8 cellular contexts compared by ENCODE assay signal in genomic region chr12:49671051-49671765, GRCh38. TPM values are rescaled to one million over a fixed set of nuclear protein-coding genes. Genes with fewer than 3 reads are reported as not detected.
DNase-seq lines count a peak whose midpoint lies in the region; ATAC-seq and TF ChIP-seq lines count a peak whose summit lies in the region.

No MANE protein-coding gene starts in this region.

- no peaks in the 10 kb centered on the region for H3K36me3 ChIP-seq in IMR-90 (ENCODE audit: control insufficient read depth, insufficient read depth, low read length)

- H4K20me1 ChIP-seq in IMR-90 (ENCODE audit: insufficient read depth, low read length): no peaks in the 10 kb centered on the region

- no peaks in the 10 kb centered on the region for H3K9me3 Mint-ChIP-seq in activated CD8-positive, alpha-beta T cell treated with anti-CD3 and anti-CD28 coated beads, Interleukin-2, amount 10 ng/mL, durations not matched to agents 7 days and 5 days (ENCODE audit: insufficient read depth)

- POLR2A ChIA-PET in IMR-90 (lab: Charles Lee; ENCODE audit: unreplicated experiment): no interaction called here
- POLR2A ChIA-PET in activated CD8-positive, alpha-beta T cell treated with anti-CD3 and anti-CD28 coated beads, Interleukin-2, amount 10 ng/mL, durations not matched to agents 7 days and 5 days (lab: Charles Lee): interaction anchor here (0.6 to 2.1 kb wide), 12 partner anchors 8 to 160 kb away, joined by 3 to 16 read pairs (median 5); partner anchors contain the start of genes FMNL3, PRPF40B and TMBIM6

- H2BK120ac ChIP-seq in IMR-90 (ENCODE audit: low read depth, low read length): no peak overlapping the region

- H2BK15ac ChIP-seq in IMR-90 (ENCODE audit: low read depth, low read length): no peak overlapping the region

- H3K4me3 ChIP-seq in IMR-90 (ENCODE audit: insufficient read depth, low read depth, low read length): no peak overlapping the region

- H2AK9ac ChIP-seq in IMR-90 (replicated peaks; ENCODE audit: low read depth, low read length, poor library complexity): peak overlapping the region; percentile 7

- H3K23ac ChIP-seq in IMR-90 (ENCODE audit: low read depth, low read length): peak overlapping the region; percentile 54

- H3K27ac Mint-ChIP-seq in activated CD8-positive, alpha-beta T cell treated with anti-CD3 and anti-CD28 coated beads, Interleukin-2, amount 10 ng/mL, durations not matched to agents 7 days and 5 days: peak overlapping the region; percentile 95

- no peak overlapping the region for H4K91ac ChIP-seq in IMR-90 (ENCODE audit: insufficient read depth, low read depth, low read length)

- peaks cover 22% of the 10 kb centered on the region for H3K36me3 Mint-ChIP-seq in activated CD8-positive, alpha-beta T cell treated with anti-CD3 and anti-CD28 coated beads, Interleukin-2, amount 10 ng/mL, durations not matched to agents 7 days and 5 days (ENCODE audit: low read depth)

- H3K27me3 Mint-ChIP-seq in activated CD8-positive, alpha-beta T cell treated with anti-CD3 and anti-CD28 coated beads, Interleukin-2, amount 10 ng/mL, durations not matched to agents 7 days and 5 days (ENCODE audit: low read depth): no peaks in the 10 kb centered on the region

- H2AK5ac ChIP-seq in IMR-90 (ENCODE audit: low read depth, low read length): peak overlapping the region; percentile 18; the same call in 1 of the 2 replicates

- H3K9me3 ChIP-seq in IMR-90 (ENCODE audit: control insufficient read depth, insufficient read depth, low read length): no peaks in the 10 kb centered on the region

- TF ChIP-seq POLR2A in IMR-90 (IDR thresholded peaks at IDR 0.05; ENCODE audit: low read depth, low read length): no peak

- H3K27ac ChIP-seq in IMR-90 (ENCODE audit: insufficient read depth, low read length): no peak overlapping the region

- peaks cover 85% of the 10 kb centered on the region for H3K4me1 Mint-ChIP-seq in activated CD8-positive, alpha-beta T cell treated with anti-CD3 and anti-CD28 coated beads, Interleukin-2, amount 10 ng/mL, durations not matched to agents 7 days and 5 days (ENCODE audit: low read depth)

- dilution Hi-C loops in IMR-90 (cut with HindIII; ENCODE audit: low sequenced_read_pairs, unreplicated experiment): no loop called here

- H3K79me1 ChIP-seq in IMR-90 (ENCODE audit: low read depth in 1 of 2, low read length in 2 of 2): peaks cover 42 to 96% of the 10 kb centered on the region in 2 experiments

- H3K27me3 ChIP-seq in IMR-90 (ENCODE audit: control insufficient read depth, insufficient read depth, low read length): no peaks in the 10 kb centered on the region

- intact Hi-C loops in IMR-90 (cut with micrococcal nuclease): no loop called here

- TF ChIP-seq CTCF in IMR-90 (conservative IDR thresholded peaks at IDR 0.05; ENCODE audit: low read depth, low read length): no peak

- WGBS in IMR-90 (ENCODE audit: extremely low coverage in 2 of 2, insufficient read length in 1 of 2), 2 experiments: 80% methylated on average over 1 of the region's 5 CpGs; no CpG with 5 or more reads in 1 of the 2 experiments

- H2BK20ac ChIP-seq in IMR-90 (ENCODE audit: low read depth, low read length): no peak overlapping the region

- no peak overlapping the region for H3K18ac ChIP-seq in IMR-90 (ENCODE audit: low read depth, low read length)

- H3K9me1 ChIP-seq in IMR-90 (ENCODE audit: insufficient read depth, low read length): peaks cover 42% of the 10 kb centered on the region

- H4K5ac ChIP-seq in IMR-90 (ENCODE audit: low read depth, low read length): no peak overlapping the region

- peak overlapping the region; percentile 66 for H3K4me3 Mint-ChIP-seq in activated CD8-positive, alpha-beta T cell treated with anti-CD3 and anti-CD28 coated beads, Interleukin-2, amount 10 ng/mL, durations not matched to agents 7 days and 5 days

- no peak overlapping the region for H2AFZ ChIP-seq in IMR-90 (replicated peaks; ENCODE audit: low read length, poor library complexity)

- no peak overlapping the region for H3K9ac ChIP-seq in IMR-90 (ENCODE audit: low read depth, low read length)

- peak overlapping the region; percentile 57 for H3K4ac ChIP-seq in IMR-90 (ENCODE audit: low read depth, low read length)

- DNase-seq in IMR-90 (no peak), germinal center (ENCODE audit: low spot score) (peak; percentile 68), occipital lobe (lab: John Stamatoyannopoulos, UW) (no peak), HPDE6-E6E7 (ENCODE audit: extremely low spot score) (no peak), NCI-H2171 treated with DMSO at 0.1 percent for 48 hours (lab: John Stamatoyannopoulos, UW) (no peak)
- DNase-seq in activated CD8-positive, alpha-beta T cell treated with anti-CD3 and anti-CD28 coated beads, Interleukin-2, amount 10 ng/mL, durations not matched to agents 7 days and 5 days: peak; percentile 71
- peak; percentile 45 to 46 for DNase-seq in stimulated activated CD8-positive, alpha-beta memory T cell treated with anti-CD3 and anti-CD28 coated beads, Interleukin-15, amount 100 ng/mL, for 4 hours (ENCODE audit: low read depth in 2 of 2)

- no peak for TF ChIP-seq RAD21 in IMR-90 (IDR thresholded peaks at IDR 0.05; ENCODE audit: low read length)

- peak overlapping the region; percentile 65; the same call in 1 of the 2 replicates for H3K14ac ChIP-seq in IMR-90 (replicated peaks; ENCODE audit: low read depth, low read length)

- peak overlapping the region in 1 of 2 experiments; percentile 33; a peak in 1 of 4 replicates for H4K8ac ChIP-seq in IMR-90 (ENCODE audit: low read depth in 2 of 2, low read length in 2 of 2)

- BruUV-seq in IMR-90 (replicated peaks; lab: Mats Ljungman, UMichigan): no TSS peak

- no peak overlapping the region for H2BK5ac ChIP-seq in IMR-90 (ENCODE audit: low read depth, low read length, poor library complexity, severe bottlenecking)

- H3K4me1 ChIP-seq in IMR-90 (ENCODE audit: control insufficient read depth, insufficient read depth, low read length): peaks cover 39% of the 10 kb centered on the region

- no peak for ATAC-seq in IMR-90 (ENCODE audit: low read depth)
- ATAC-seq in activated CD8-positive, alpha-beta T cell treated with anti-CD3 and anti-CD28 coated beads, Interleukin-2, amount 10 ng/mL, durations not matched to agents 7 days and 5 days: peak; percentile 84
- no peak for ATAC-seq in HG03342 (IDR thresholded peaks at IDR 0.05; ENCODE audit: unreplicated experiment)

- CTCF ChIA-PET in IMR-90 (lab: Yijun Ruan, JAX): no interaction called here
- CTCF ChIA-PET in activated CD8-positive, alpha-beta T cell treated with anti-CD3 and anti-CD28 coated beads, Interleukin-2, amount 10 ng/mL, durations not matched to agents 7 days and 5 days (lab: Charles Lee): interaction anchor here (0.7 to 9.6 kb wide), 13 partner anchors 7 to 91 kb away, joined by 3 to 100 read pairs (median 5); partner anchors contain the start of genes FMNL3 and TMBIM6

- in situ Hi-C loops in IMR-90 (cut with MboI; ENCODE audit: low sequenced_read_pairs): no loop called here

- no peak overlapping the region for H3K56ac ChIP-seq in IMR-90 (ENCODE audit: extremely low read depth, insufficient read depth, low read length)

- H3K4me2 ChIP-seq in IMR-90 (ENCODE audit: low read depth, low read length): no peak overlapping the region

TF ChIP-seq in IMR-90, 13 proteins besides CTCF, POLR2A, EP300 and RAD21 (continues in another document):
- TF ChIP-seq MXI1 (IDR thresholded peaks at IDR 0.05; ENCODE audit: borderline replicate concordance, low read depth, low read length) (no peak), CHD1 (IDR thresholded peaks at IDR 0.05; ENCODE audit: low read depth, low read length) (no peak), MAFK (IDR thresholded peaks at IDR 0.05; ENCODE audit: low read depth, low read length) (no peak), SMC3 (IDR thresholded peaks at IDR 0.05; ENCODE audit: low read depth, low read length) (no peak), CEBPB (IDR thresholded peaks at IDR 0.05; ENCODE audit: low read depth, low read length) (no peak), BHLHE40 (IDR thresholded peaks at IDR 0.05; ENCODE audit: low read depth, low read length) (no peak), RFX5 (IDR thresholded peaks at IDR 0.05; ENCODE audit: low read depth, low read length) (no peak), NFE2L2 (IDR thresholded peaks at IDR 0.05; ENCODE audit: low read depth, low read length) (no peak), FOS (IDR thresholded peaks at IDR 0.05; ENCODE audit: low read depth, low read length) (no peak), RCOR1 (IDR thresholded peaks at IDR 0.05; ENCODE audit: insufficient replicate concordance, low read length) (no peak), ELK1 (IDR thresholded peaks at IDR 0.05; ENCODE audit: borderline replicate concordance, low read depth, low read length) (no peak), USF2 (IDR thresholded peaks at IDR 0.05; ENCODE audit: low read depth, low read length) (no peak)

RNA-seq across cellular contexts. Expression of gene FMNL3, which starts 36.0 kb away (rescaled TPM):
- 34.4 and 36.4 TPM in 2 replicates for total RNA-seq in IMR-90 (2012; rRNA removed)
- polyA plus RNA-seq in IMR-90 (2012; rRNA removed): 13.2 and 16.3 TPM in 2 replicates
- polyA plus RNA-seq in IMR-90 (2012; cell fraction: cytosol; rRNA removed): 7.6 TPM in 2 replicates
- polyA plus RNA-seq in IMR-90 (2012; cell fraction: nucleus; rRNA removed; ENCODE audit: low replicate concordance): 23.2 and 32.5 TPM in 2 replicates
- 10 to 100 TPM; 53.5 to 54.5 TPM for total RNA-seq in activated CD8-positive, alpha-beta T cell treated with anti-CD3 and anti-CD28 coated beads, Interleukin-2, amount 10 ng/mL, durations not matched to agents 7 days and 5 days
- total RNA-seq in occipital lobe: 12.0 TPM

RNA-seq across cellular contexts. Expression of gene PRPF40B, which starts 47.8 kb away (rescaled TPM):
- total RNA-seq in IMR-90 (2012; rRNA removed) (3.9 and 5.0 TPM in 2 replicates), occipital lobe (15.0 TPM)
- polyA plus RNA-seq in IMR-90 (2012; rRNA removed): 11.0 and 11.8 TPM in 2 replicates
- 5.9 and 7.5 TPM in 2 replicates for polyA plus RNA-seq in IMR-90 (2012; cell fraction: cytosol; rRNA removed)
- 81.2 and 98.0 TPM in 2 replicates for polyA plus RNA-seq in IMR-90 (2012; cell fraction: nucleus; rRNA removed; ENCODE audit: low replicate concordance)
- total RNA-seq in activated CD8-positive, alpha-beta T cell treated with anti-CD3 and anti-CD28 coated beads, Interleukin-2, amount 10 ng/mL, durations not matched to agents 7 days and 5 days: 10 to 100 TPM; 14.4 to 14.6 TPM

Comparison
In these comparisons a context has a peak if more than half of its experiments do, and no peak if none do; other contexts are left out.
1. DNase-seq: peak in activated CD8-positive, alpha-beta T cell treated with anti-CD3 and anti-CD28 coated beads, Interleukin-2, amount 10 ng/mL, durations not matched to agents 7 days and 5 days (single experiment), germinal center (single experiment) and stimulated activated CD8-positive, alpha-beta memory T cell treated with anti-CD3 and anti-CD28 coated beads, Interleukin-15, amount 100 ng/mL, for 4 hours (2 of 2); none in IMR-90 (single experiment), occipital lobe (single experiment), HPDE6-E6E7 (single experiment) and NCI-H2171 treated with DMSO at 0.1 percent for 48 hours (single experiment).